8 cellular contexts compared by ENCODE assay signal in the genomic region with DNA sequence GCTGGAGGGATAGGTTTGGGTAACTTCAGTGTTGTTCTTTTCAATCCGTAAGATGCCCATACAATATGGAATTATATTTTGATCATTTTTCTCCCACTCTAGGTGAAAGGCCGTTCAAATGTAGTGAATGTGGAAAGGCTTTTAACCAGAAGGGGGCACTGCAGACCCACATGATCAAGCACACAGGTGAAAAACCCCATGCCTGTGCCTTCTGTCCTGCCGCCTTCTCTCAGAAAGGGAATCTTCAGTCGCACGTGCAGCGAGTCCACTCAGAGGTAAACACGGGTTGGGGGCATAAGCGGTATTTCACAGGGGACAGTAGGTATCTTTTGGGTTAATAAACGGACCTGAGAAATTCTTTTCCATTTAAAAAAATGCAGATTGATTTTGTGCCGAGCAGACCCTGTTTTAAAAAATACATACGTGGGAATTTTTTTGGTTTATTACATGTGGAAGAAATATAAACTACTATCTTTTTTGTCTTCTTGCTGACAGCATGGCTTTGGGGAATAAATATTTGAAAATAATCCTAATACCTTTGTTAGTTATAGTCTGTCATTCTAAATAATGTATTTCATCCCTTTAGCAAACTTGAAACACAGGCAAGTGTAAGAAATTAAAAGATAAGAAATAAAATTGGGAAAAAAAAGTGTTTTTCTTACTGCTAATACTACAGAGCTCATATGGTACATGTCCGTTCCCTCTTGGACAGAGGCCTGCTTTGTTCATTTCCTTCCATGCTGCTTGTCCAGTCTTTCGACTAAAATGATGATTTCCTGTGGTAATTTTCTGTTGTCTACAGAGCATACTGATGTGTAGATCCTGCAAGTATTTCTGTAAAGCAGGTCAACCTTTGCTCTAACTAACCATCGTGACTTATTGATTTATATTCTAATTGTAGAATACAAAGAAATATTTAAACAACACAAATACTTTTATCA. TPM values are rescaled to one million over a fixed set of nuclear protein-coding genes. Genes with fewer than 3 reads are reported as not detected.
DNase-seq lines count a peak whose midpoint lies in the region; ATAC-seq and TF ChIP-seq lines count a peak whose summit lies in the region.

No MANE protein-coding gene starts in this region.

- intact Hi-C loops in right lobe of liver (cut with DNase I) (no loop called here), tibial artery (cut with DNase I; ENCODE audit: low total_unique reads) (no loop called here)

- peak; percentile 84 to 91 (median 87) for ATAC-seq in right lobe of liver

- no peak overlapping the region for H3K27ac ChIP-seq in right lobe of liver
- no peak overlapping the region for H3K27ac ChIP-seq in tibial artery

- H3K4me3 ChIP-seq in AG10803 (ENCODE audit: low read length): no peak overlapping the region
- H3K4me3 ChIP-seq in GM12875 (ENCODE audit: low read depth, low read length): no peak overlapping the region
- no peak overlapping the region for H3K4me3 ChIP-seq in cardiac fibroblast (replicated peaks in 1 of 2; ENCODE audit: low read depth in 2 of 2, low read length in 2 of 2)
- H3K4me3 ChIP-seq in right lobe of liver: no peak overlapping the region
- no peak overlapping the region for H3K4me3 ChIP-seq in tibial artery

- no peaks in the 10 kb centered on the region for H3K27me3 ChIP-seq in right lobe of liver
- no peaks in the 10 kb centered on the region for H3K27me3 ChIP-seq in tibial artery

- H3K36me3 ChIP-seq in right lobe of liver (peaks cover 0 to 16% (median 7%) of the 10 kb centered on the region in 4 donors), tibial artery (peaks cover 15 to 54% (median 22%) of the 10 kb centered on the region in 3 donors)

- TF ChIP-seq CTCF in AG10803 (conservative IDR thresholded peaks at IDR 0.05; ENCODE audit: low read length): peak; percentile 62
- peak; percentile 64; the same call in 1 of the 2 replicates for TF ChIP-seq CTCF in GM12875 (IDR thresholded peaks at IDR 0.05; ENCODE audit: borderline replicate concordance, insufficient read depth, low read depth, low read length)
- TF ChIP-seq CTCF in cardiac fibroblast (IDR thresholded peaks at IDR 0.05; ENCODE audit: low read depth, low read length): peak; percentile 70
- peak; percentile 51 to 75 (median 64) for TF ChIP-seq CTCF in right lobe of liver (IDR thresholded peaks at IDR 0.05)
- peak; percentile 42 to 49 for TF ChIP-seq CTCF in tibial artery (IDR thresholded peaks at IDR 0.05)

- no peaks in the 10 kb centered on the region for H3K4me1 ChIP-seq in right lobe of liver
- H3K4me1 ChIP-seq in tibial artery: no peaks in the 10 kb centered on the region

- 55% methylated on average over 14 of the region's 14 CpGs for WGBS in right lobe of liver (ENCODE audit: insufficient coverage, low coverage, low lambda C conversion rate, missing lambda C conversion rate)

- DNase-seq in AG10803 (ENCODE audit: low read depth) (peak; percentile 13), HPDE6-E6E7 (ENCODE audit: extremely low spot score) (peak; percentile 6), RKO (ENCODE audit: low spot score) (peak; percentile 15), cardiac fibroblast (ENCODE audit: low read depth in 2 of 2) (peak; percentile 53 to 57), right lobe of liver (peak in 1 of 3 donors; percentile 60), tibial artery (no peak), putamen (ENCODE audit: low spot score) (no peak)

- H3K9me3 ChIP-seq in right lobe of liver: no peaks in the 10 kb centered on the region
- no peaks in the 10 kb centered on the region for H3K9me3 ChIP-seq in tibial artery

- no peak for TF ChIP-seq POLR2A in right lobe of liver (IDR thresholded peaks at IDR 0.05)

RNA-seq across cellular contexts. Expression of a gene that starts 53.3 kb away (rescaled TPM):
- total RNA-seq in right lobe of liver: 1 to 10 TPM; 3.8 to 7.6 (median 5.8) TPM

Comparison
In these comparisons a context has a peak if more than half of its experiments do, and no peak if none do; other contexts are left out.
1. DNase-seq: peak in AG10803 (single experiment), HPDE6-E6E7 (single experiment), RKO (single experiment) and cardiac fibroblast (2 of 2); none in tibial artery (0 of 2) and putamen (single experiment).
2. Peak in every context shown above with its lines, with median percentiles within 50 percentile points of each other: CTCF ChIP-seq.